Comparison of ENCODE assay signal across 13 cellular contexts in the genomic region with DNA sequence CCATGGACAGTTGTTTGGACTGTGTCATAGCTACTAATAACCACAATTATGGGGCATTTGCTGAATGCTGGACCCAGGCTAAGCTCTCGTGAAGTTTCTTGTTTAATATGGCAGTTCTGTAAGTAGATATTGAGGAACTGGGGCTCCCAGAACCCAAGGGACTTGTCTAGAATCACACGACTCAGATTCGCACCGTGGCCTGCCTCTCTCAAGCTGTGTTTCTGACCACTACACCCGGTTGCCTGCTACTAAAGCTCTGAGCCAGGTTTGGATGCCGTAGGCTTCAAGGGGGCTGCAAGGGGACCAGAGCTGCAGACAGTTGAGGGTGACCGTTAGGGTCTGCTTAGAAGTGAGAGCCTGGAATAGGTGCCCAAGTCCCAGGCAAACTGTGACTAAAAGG. TPM values are rescaled to one million over a fixed set of nuclear protein-coding genes. Genes with fewer than 3 reads are reported as not detected.
DNase-seq lines count a peak whose midpoint lies in the region; ATAC-seq and TF ChIP-seq lines count a peak whose summit lies in the region.
"Had no signal": no experiment of that assay in that cellular context is flagged by ENCODE, and none has a peak within 500 bp of the region (broad histone marks: within the 10 kb centered on the region; RNA-seq: fewer than 3 reads in every experiment).

No MANE protein-coding gene starts in this region.

- no peaks in the 10 kb centered on the region for H3K27me3 Mint-ChIP-seq in activated CD4-positive, alpha-beta T cell treated with anti-CD3 and anti-CD28 coated beads, Interleukin-2, amount 10 ng/mL, durations not matched to agents 7 days and 5 days
- no peaks in the 10 kb centered on the region for H3K27me3 Mint-ChIP-seq in CD4-positive, CD25-positive, alpha-beta regulatory T cell
- H3K27me3 Mint-ChIP-seq in activated T-helper 17 cell treated with anti-CD3 and anti-CD28 coated beads, Interleukin-2, amount 50 U/mL, for 72 hours, result no peaks in the 10 kb centered on the region
- H3K27me3 Mint-ChIP-seq in natural killer cell (ENCODE audit: low read depth in 2 of 2), result no peaks in the 10 kb centered on the region

- POLR2A ChIA-PET in activated CD4-positive, alpha-beta T cell treated with anti-CD3 and anti-CD28 coated beads, Interleukin-2, amount 10 ng/mL, durations not matched to agents 7 days and 5 days (lab: Charles Lee), result interaction anchor here (1.9 to 2.2 kb wide), 2 partner anchors 12 to 183 kb away, joined by 7 to 15 read pairs; partner anchors contain the start of gene DCAF1

- no peak for ATAC-seq in CD4-positive, CD25-positive, alpha-beta regulatory T cell (ENCODE audit: low read depth in 2 of 2)
- ATAC-seq in activated T-helper 17 cell treated with anti-CD3 and anti-CD28 coated beads, Interleukin-2, amount 50 U/mL, for 72 hours (replicated peaks), result no peak
- no peak for ATAC-seq in natural killer cell

- no peak overlapping the region for H3K27ac ChIP-seq in CD4-positive, CD25-positive, alpha-beta regulatory T cell (ENCODE audit: insufficient read depth, low read length, poor library complexity, severe bottlenecking)
- H3K27ac ChIP-seq: A549, C4-2B, parathyroid adenoma had no signal

- peak overlapping the region; percentile 33 for H3K4me3 ChIP-seq in CD4-positive, CD25-positive, alpha-beta regulatory T cell (ENCODE audit: low read depth, low read length)
- H3K4me3 ChIP-seq: A549, lung had no signal

- peak overlapping the region; percentile 77 for H3K27ac Mint-ChIP-seq in activated CD4-positive, alpha-beta T cell treated with anti-CD3 and anti-CD28 coated beads, Interleukin-2, amount 10 ng/mL, durations not matched to agents 7 days and 5 days
- H3K27ac Mint-ChIP-seq in CD4-positive, CD25-positive, alpha-beta regulatory T cell, result peak overlapping the region; percentile 92 to 96 (median 95)
- H3K27ac Mint-ChIP-seq in activated T-helper 17 cell treated with anti-CD3 and anti-CD28 coated beads, Interleukin-2, amount 50 U/mL, for 72 hours, result peak overlapping the region; percentile 83
- peak overlapping the region; percentile 81 for H3K27ac Mint-ChIP-seq in natural killer cell

- H3K4me1 Mint-ChIP-seq in activated CD4-positive, alpha-beta T cell treated with anti-CD3 and anti-CD28 coated beads, Interleukin-2, amount 10 ng/mL, durations not matched to agents 7 days and 5 days, result peaks cover 97% of the 10 kb centered on the region
- H3K4me1 Mint-ChIP-seq in CD4-positive, CD25-positive, alpha-beta regulatory T cell, result peaks cover 13 to 100% (median 75%) of the 10 kb centered on the region in 4 donors
- peaks cover 62% of the 10 kb centered on the region for H3K4me1 Mint-ChIP-seq in activated T-helper 17 cell treated with anti-CD3 and anti-CD28 coated beads, Interleukin-2, amount 50 U/mL, for 72 hours
- H3K4me1 Mint-ChIP-seq in natural killer cell, result peaks cover 73 to 92% of the 10 kb centered on the region in 2 donors

- H3K27me3 ChIP-seq in CD4-positive, CD25-positive, alpha-beta regulatory T cell (ENCODE audit: control insufficient read depth, insufficient read depth, low read length), result no peaks in the 10 kb centered on the region

- CTCF ChIA-PET in activated CD4-positive, alpha-beta T cell treated with anti-CD3 and anti-CD28 coated beads, Interleukin-2, amount 10 ng/mL, durations not matched to agents 7 days and 5 days (lab: Charles Lee), result interaction anchor here (0.6 to 10.5 kb wide), 42 partner anchors 10 to 1063 kb away, joined by 3 to 144 read pairs (median 4); partner anchors contain the start of genes DCAF1, MANF and TEX264

- H3K9me3 ChIP-seq in CD4-positive, CD25-positive, alpha-beta regulatory T cell (ENCODE audit: control insufficient read depth in 2 of 2, low read length in 2 of 2), result no peaks in the 10 kb centered on the region
- H3K9me3 ChIP-seq: A549 had no signal

- H3K9me3 Mint-ChIP-seq in activated CD4-positive, alpha-beta T cell treated with anti-CD3 and anti-CD28 coated beads, Interleukin-2, amount 10 ng/mL, durations not matched to agents 7 days and 5 days, result no peaks in the 10 kb centered on the region
- no peaks in the 10 kb centered on the region for H3K9me3 Mint-ChIP-seq in CD4-positive, CD25-positive, alpha-beta regulatory T cell
- H3K9me3 Mint-ChIP-seq in activated T-helper 17 cell treated with anti-CD3 and anti-CD28 coated beads, Interleukin-2, amount 50 U/mL, for 72 hours, result no peaks in the 10 kb centered on the region
- H3K9me3 Mint-ChIP-seq in natural killer cell, result no peaks in the 10 kb centered on the region
- H3K9me3 Mint-ChIP-seq: WTC11 had no signal

- peak overlapping the region; percentile 70 for H3K4me3 Mint-ChIP-seq in activated CD4-positive, alpha-beta T cell treated with anti-CD3 and anti-CD28 coated beads, Interleukin-2, amount 10 ng/mL, durations not matched to agents 7 days and 5 days
- H3K4me3 Mint-ChIP-seq in CD4-positive, CD25-positive, alpha-beta regulatory T cell, result peak overlapping the region in 3 of 4 donors; percentile 39 to 77 (median 73)
- H3K4me3 Mint-ChIP-seq in activated T-helper 17 cell treated with anti-CD3 and anti-CD28 coated beads, Interleukin-2, amount 50 U/mL, for 72 hours, result peak overlapping the region; percentile 59
- H3K4me3 Mint-ChIP-seq in natural killer cell, result no peak overlapping the region
- H3K4me3 Mint-ChIP-seq: WTC11 had no signal

- peaks cover 18% of the 10 kb centered on the region for H3K36me3 ChIP-seq in CD4-positive, CD25-positive, alpha-beta regulatory T cell (ENCODE audit: control insufficient read depth, insufficient read depth, low read length)

- DNase-seq in activated CD4-positive, alpha-beta T cell treated with anti-CD3 and anti-CD28 coated beads, Interleukin-2, amount 10 ng/mL, durations not matched to agents 7 days and 5 days, result no peak
- no peak for DNase-seq in activated CD4-positive, alpha-beta T cell treated with anti-CD3 and anti-CD28 coated beads, Interleukin-2, amount 50 U/mL, for 48 hours
- DNase-seq in CD4-positive, CD25-positive, alpha-beta regulatory T cell, result no peak
- DNase-seq in natural killer cell (no peak), GM19238 (ENCODE audit: insufficient read length, low spot score) (no peak), AML-193 (lab: John Stamatoyannopoulos, UW) (no peak)
- DNase-seq in effector CD4-positive, alpha-beta T cell, result no peak

- TF ChIP-seq CTCF in natural killer cell (IDR thresholded peaks at IDR 0.05), result no peak

- intact Hi-C loops in natural killer cell (cut with micrococcal nuclease), result loop anchor here (1.0 to 2.0 kb wide), 4 partner anchors 11 to 292 kb away; partner anchors contain the start of genes RBM15B and TEX264

- peaks cover 61% of the 10 kb centered on the region for H3K36me3 Mint-ChIP-seq in activated CD4-positive, alpha-beta T cell treated with anti-CD3 and anti-CD28 coated beads, Interleukin-2, amount 10 ng/mL, durations not matched to agents 7 days and 5 days (ENCODE audit: low read depth)
- peaks cover 34% of the 10 kb centered on the region for H3K36me3 Mint-ChIP-seq in CD4-positive, CD25-positive, alpha-beta regulatory T cell
- H3K36me3 Mint-ChIP-seq in activated T-helper 17 cell treated with anti-CD3 and anti-CD28 coated beads, Interleukin-2, amount 50 U/mL, for 72 hours (ENCODE audit: low read depth), result peaks cover 44% of the 10 kb centered on the region
- no peaks in the 10 kb centered on the region for H3K36me3 Mint-ChIP-seq in natural killer cell
- H3K36me3 Mint-ChIP-seq: WTC11 had no signal

- peaks cover 98% of the 10 kb centered on the region for H3K4me1 ChIP-seq in CD4-positive, CD25-positive, alpha-beta regulatory T cell (ENCODE audit: control insufficient read depth, insufficient read depth, low read length, poor library complexity, severe bottlenecking)
- H3K4me1 ChIP-seq: parathyroid adenoma had no signal

RNA-seq across cellular contexts. Expression of gene TEX264, which starts 11.5 kb away (rescaled TPM):
- 10 to 100 TPM; 75.2 to 81.4 TPM for total RNA-seq in activated CD4-positive, alpha-beta T cell treated with anti-CD3 and anti-CD28 coated beads, Interleukin-2, amount 10 ng/mL, durations not matched to agents 7 days and 5 days
- total RNA-seq in CD4-positive, CD25-positive, alpha-beta regulatory T cell, result 47.0 TPM
- 100 to 1,000 TPM; 133 to 165 (median 139) TPM for polyA plus RNA-seq in CD4-positive, CD25-positive, alpha-beta regulatory T cell
- total RNA-seq in activated T-helper 17 cell treated with anti-CD3 and anti-CD28 coated beads, Interleukin-2, amount 50 U/mL, for 72 hours, result 10 to 100 TPM; 43.4 to 55.3 TPM
- 10 to 100 TPM; 41.1 to 46.8 (median 45.4) TPM for total RNA-seq in natural killer cell

RNA-seq across cellular contexts. Expression of gene GRM2, which starts 24.3 kb away (rescaled TPM):
- 1 to 10 TPM; 2.4 to 3.0 TPM for total RNA-seq in activated CD4-positive, alpha-beta T cell treated with anti-CD3 and anti-CD28 coated beads, Interleukin-2, amount 10 ng/mL, durations not matched to agents 7 days and 5 days
- total RNA-seq in CD4-positive, CD25-positive, alpha-beta regulatory T cell, result 3.0 TPM
- under 1 TPM in 1 of 4 donors, not detected in 3; 0.29 TPM for polyA plus RNA-seq in CD4-positive, CD25-positive, alpha-beta regulatory T cell
- total RNA-seq in activated T-helper 17 cell treated with anti-CD3 and anti-CD28 coated beads, Interleukin-2, amount 50 U/mL, for 72 hours, result under 1 TPM; 0.45 to 0.73 TPM
- total RNA-seq in natural killer cell, result 1 to 10 TPM; 5.6 to 8.0 (median 7.4) TPM
